In the genomic region with DNA sequence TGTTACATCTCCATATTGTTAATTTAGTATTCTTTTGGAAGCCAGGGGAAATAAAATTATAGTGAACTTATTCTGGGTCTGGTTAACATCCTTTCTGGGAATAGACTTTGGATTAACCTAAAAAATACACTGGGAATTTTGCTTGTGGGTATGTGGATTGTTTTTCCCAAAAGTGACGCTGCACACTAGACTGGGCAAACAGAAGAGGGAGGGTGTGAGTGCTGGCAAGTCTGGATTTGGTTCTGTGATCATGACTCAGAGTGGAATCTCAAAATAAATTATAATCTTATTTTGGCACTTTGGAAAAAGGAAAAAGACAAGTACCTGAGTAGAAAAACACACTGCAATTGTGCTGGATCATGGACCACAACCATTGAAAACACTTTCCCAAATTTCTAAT, we compare ENCODE assay signal across 1 cellular context.
TF ChIP-seq lines count a peak whose summit lies in the region.

No MANE protein-coding gene starts in this region.

TF ChIP-seq in IMR-90, 13 proteins besides CTCF, POLR2A, EP300 and RAD21:
- TF ChIP-seq, protein P1, sequence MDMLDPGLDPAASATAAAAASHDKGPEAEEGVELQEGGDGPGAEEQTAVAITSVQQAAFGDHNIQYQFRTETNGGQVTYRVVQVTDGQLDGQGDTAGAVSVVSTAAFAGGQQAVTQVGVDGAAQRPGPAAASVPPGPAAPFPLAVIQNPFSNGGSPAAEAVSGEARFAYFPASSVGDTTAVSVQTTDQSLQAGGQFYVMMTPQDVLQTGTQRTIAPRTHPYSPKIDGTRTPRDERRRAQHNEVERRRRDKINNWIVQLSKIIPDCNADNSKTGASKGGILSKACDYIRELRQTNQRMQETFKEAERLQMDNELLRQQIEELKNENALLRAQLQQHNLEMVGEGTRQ (IDR thresholded peaks at IDR 0.05; ENCODE audit: low read depth, low read length), result no peak
- TF ChIP-seq RCOR1 (IDR thresholded peaks at IDR 0.05; ENCODE audit: insufficient replicate concordance, low read length) (no peak), RFX5 (IDR thresholded peaks at IDR 0.05; ENCODE audit: low read depth, low read length) (no peak), MXI1 (IDR thresholded peaks at IDR 0.05; ENCODE audit: borderline replicate concordance, low read depth, low read length) (no peak), CEBPB (IDR thresholded peaks at IDR 0.05; ENCODE audit: low read depth, low read length) (no peak), NFE2L2 (IDR thresholded peaks at IDR 0.05; ENCODE audit: low read depth, low read length) (no peak)
